8 cellular contexts compared by ENCODE assay signal in genomic region chr2:218216674-218217365, GRCh38. TPM values are rescaled to one million over a fixed set of nuclear protein-coding genes. Genes with fewer than 3 reads are reported as not detected.
DNase-seq lines count a peak whose midpoint lies in the region; FAIRE-seq and TF ChIP-seq lines count a peak whose summit lies in the region.

Gene ARPC2 (plus strand): TSS chr2:218217189. CDS start chr2:218217471, 282 bp downstream.

- H3K4me3 Mint-ChIP-seq in activated naive CD4-positive, alpha-beta T cell treated with anti-CD3 and anti-CD28 coated beads for 36 hours, result peak within 1 kb of the TSS; percentile 78

- DNase-seq in GF-D8 (lab: John Stamatoyannopoulos, UW) (peak; percentile 76), HEK293T (ENCODE audit: extremely low spot score) (peak; percentile 93), MV-4-11 (lab: John Stamatoyannopoulos, UW) (peak; percentile 90), SK-N-DZ (ENCODE audit: low spot score) (peak; percentile 90), frontal cortex (ENCODE audit: low spot score in 2 of 2) (peak; percentile 92 to 95), stromal cell of bone marrow (ENCODE audit: low read depth) (peak; percentile 91)
- DNase-seq in activated naive CD4-positive, alpha-beta T cell treated with anti-CD3 and anti-CD28 coated beads for 36 hours, result peak; percentile 95

- H3K9me3 ChIP-seq in neuron (ENCODE audit: low read length), result no peaks in the 10 kb centered on the region

- peak within 1 kb of the TSS; percentile 93 for H3K4me3 ChIP-seq in neuron (ENCODE audit: low read length)

- FAIRE-seq in frontal cortex (lab: Jason Lieb, UNC), result no peak

- peak within 1 kb of the TSS; percentile 88 for H2AFZ ChIP-seq in neuron (ENCODE audit: low read depth, low read length)

- H3K27me3 ChIP-seq in neuron (ENCODE audit: insufficient read depth, low read length), result no peaks in the 10 kb centered on the region

- intact Hi-C loops in activated naive CD4-positive, alpha-beta T cell treated with anti-CD3 and anti-CD28 coated beads for 36 hours (cut with micrococcal nuclease), result loop anchor here (1.0 to 5.0 kb wide), 5 partner anchors 31 to 960 kb away; partner anchors contain the start of genes BCS1L, CNPPD1 and ZNF142

- CTCF ChIA-PET in HEK293T (lab: Yijun Ruan, JAX), result no interaction called here
- CTCF ChIA-PET in activated naive CD4-positive, alpha-beta T cell treated with anti-CD3 and anti-CD28 coated beads for 36 hours (lab: Charles Lee), result interaction anchor here (1.0 to 1.9 kb wide), 4 partner anchors 12 to 53 kb away, joined by 3 to 11 read pairs (median 4); partner anchors contain the start of genes AAMP and PNKD

- peaks cover 39% of the 10 kb centered on the region for H3K36me3 Mint-ChIP-seq in activated naive CD4-positive, alpha-beta T cell treated with anti-CD3 and anti-CD28 coated beads for 36 hours (ENCODE audit: low read depth)

- peaks cover 29% of the 10 kb centered on the region for H3K4me1 Mint-ChIP-seq in activated naive CD4-positive, alpha-beta T cell treated with anti-CD3 and anti-CD28 coated beads for 36 hours (ENCODE audit: low read depth)

- POLR2A ChIA-PET in HEK293T (lab: Yijun Ruan, JAX), result interaction anchor here (0.6 to 1.8 kb wide), 5 partner anchors 8 to 53 kb away, joined by 3 to 9 read pairs (median 4); partner anchors contain the start of genes AAMP and PNKD

- no peaks in the 10 kb centered on the region for H3K9me3 Mint-ChIP-seq in activated naive CD4-positive, alpha-beta T cell treated with anti-CD3 and anti-CD28 coated beads for 36 hours

- H3K36me3 ChIP-seq in neuron (ENCODE audit: insufficient read depth, low read length), result peaks cover 10% of the 10 kb centered on the region

- H3K27ac Mint-ChIP-seq in activated naive CD4-positive, alpha-beta T cell treated with anti-CD3 and anti-CD28 coated beads for 36 hours, result peak within 1 kb of the TSS; percentile 88

- no peaks in the 10 kb centered on the region for H3K27me3 Mint-ChIP-seq in activated naive CD4-positive, alpha-beta T cell treated with anti-CD3 and anti-CD28 coated beads for 36 hours (ENCODE audit: low read depth)

- H3K4me1 ChIP-seq in neuron (ENCODE audit: insufficient read depth, low read length), result peaks cover 19% of the 10 kb centered on the region

TF ChIP-seq in HEK293T, 16 proteins besides CTCF, POLR2A, EP300 and RAD21:
- no peak for TF ChIP-seq BHLHE40 (IDR thresholded peaks at IDR 0.05; ENCODE audit: borderline replicate concordance)
- TF ChIP-seq SP1 (IDR thresholded peaks at IDR 0.05), result no peak
- no peak for TF ChIP-seq FOXA1 (IDR thresholded peaks at IDR 0.05)
- TF ChIP-seq LEF1 (IDR thresholded peaks at IDR 0.05; ENCODE audit: borderline replicate concordance), result no peak
- peak; percentile 94 for TF ChIP-seq TARDBP (IDR thresholded peaks at IDR 0.05)
- TF ChIP-seq FOXM1 (IDR thresholded peaks at IDR 0.05; ENCODE audit: borderline replicate concordance), result no peak
- TF ChIP-seq ZNF384 (IDR thresholded peaks at IDR 0.05), result no peak
- TF ChIP-seq HDGF (IDR thresholded peaks at IDR 0.05; ENCODE audit: borderline replicate concordance), result no peak
- no peak for TF ChIP-seq FOXK2 (IDR thresholded peaks at IDR 0.05)
- no peak for TF ChIP-seq CTBP1 (IDR thresholded peaks at IDR 0.05; ENCODE audit: borderline replicate concordance)
- TF ChIP-seq ELF4 (IDR thresholded peaks at IDR 0.05), result peak; percentile 64
- peak; percentile 70 for TF ChIP-seq PKNOX1 (IDR thresholded peaks at IDR 0.05)
- no peak for TF ChIP-seq NFRKB (IDR thresholded peaks at IDR 0.05)
- no peak for TF ChIP-seq ARNT (IDR thresholded peaks at IDR 0.05)
- TF ChIP-seq L3MBTL2 (conservative IDR thresholded peaks at IDR 0.05), result no peak; the same call in none of the 2 replicates

RNA-seq across cellular contexts. Expression of gene ARPC2, which starts in this region (rescaled TPM):
- polyA plus RNA-seq in SK-N-DZ (2014; cell fraction: cytosol; rRNA removed), result 158 and 173 TPM in 2 replicates
- 128 and 135 TPM in 2 replicates for polyA plus RNA-seq in SK-N-DZ (2014; cell fraction: nucleus; rRNA removed)
- total RNA-seq in activated naive CD4-positive, alpha-beta T cell treated with anti-CD3 and anti-CD28 coated beads for 36 hours, result 100 to 1,000 TPM; 461 to 475 TPM
- 139 TPM for total RNA-seq in frontal cortex

Comparison
In these comparisons a context has a peak if more than half of its experiments do, and no peak if none do; other contexts are left out.
1. Peak in every context shown above with its lines: DNase-seq and H3K4me3 ChIP-seq.